ENCODE assay signal across 10 cellular contexts in the genomic region with DNA sequence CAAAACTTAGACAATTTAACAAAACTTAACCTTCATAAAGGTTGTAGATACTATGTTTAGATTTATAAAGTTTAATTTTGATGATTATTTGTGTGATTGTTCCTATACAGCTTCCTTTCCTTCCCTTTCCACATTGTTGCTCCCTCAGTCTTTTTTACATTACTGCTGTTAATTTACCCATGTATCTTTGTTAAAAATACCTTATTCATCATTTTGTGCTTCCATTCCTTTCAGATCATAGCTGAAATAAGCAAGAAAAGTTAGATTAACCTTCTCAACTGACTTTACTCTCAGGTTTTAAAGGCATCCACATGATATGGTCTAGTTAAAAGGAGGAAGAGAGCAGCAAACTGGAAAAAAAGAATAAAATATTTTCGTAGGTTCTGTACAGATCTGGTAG. TPM values are rescaled to one million over a fixed set of nuclear protein-coding genes. Genes with fewer than 3 reads are reported as not detected.
A peak's percentile ranks its signal among the peaks of the same experiment; 100 is the strongest.
DNase-seq lines count a peak whose midpoint lies in the region; ATAC-seq and TF ChIP-seq lines count a peak whose summit lies in the region.
"Had no signal": no experiment of that assay in that cellular context is flagged by ENCODE, and none has a peak within 500 bp of the region (broad histone marks: within the 10 kb centered on the region; RNA-seq: fewer than 3 reads in every experiment).

No MANE protein-coding gene starts in this region.

- peaks cover 40% of the 10 kb centered on the region for H3K4me1 Mint-ChIP-seq in MCF 10A (ENCODE audit: insufficient read depth, unreplicated experiment)
- H3K4me1 Mint-ChIP-seq in mesothelial cell of epicardium, result peaks cover 52% of the 10 kb centered on the region

- no peaks in the 10 kb centered on the region for H3K27me3 Mint-ChIP-seq in MCF 10A (ENCODE audit: insufficient read depth, unreplicated experiment)
- H3K27me3 Mint-ChIP-seq in mesothelial cell of epicardium (ENCODE audit: low read depth), result peaks cover 1% of the 10 kb centered on the region

- H3K4me3 ChIP-seq in HFF-Myc (replicated peaks; ENCODE audit: low read depth, low read length), result peak overlapping the region; percentile 91

- POLR2A ChIA-PET in MCF 10A (lab: Yijun Ruan, JAX), result interaction anchor here (0.9 to 13.9 kb wide), 20 partner anchors 8 to 264 kb away, joined by 3 to 178 read pairs (median 12); a partner anchor contains a TSS

- CTCF ChIA-PET in MCF 10A (lab: Yijun Ruan, JAX), result interaction anchor here (0.6 to 3.6 kb wide), 11 partner anchors 9 to 189 kb away, joined by 3 to 17 read pairs (median 3); no protein-coding TSS in a partner anchor

- peaks cover 19% of the 10 kb centered on the region for H3K36me3 Mint-ChIP-seq in MCF 10A (ENCODE audit: insufficient read depth, unreplicated experiment)
- H3K36me3 Mint-ChIP-seq in mesothelial cell of epicardium, result no peaks in the 10 kb centered on the region

- DNase-seq in HFF-Myc (ENCODE audit: extremely low read depth, low read depth) (no peak), MCF 10A (ENCODE audit: unreplicated experiment) (no peak), mesothelial cell of epicardium (ENCODE audit: low spot score in 2 of 2, unreplicated experiment in 2 of 2) (no peak), DMS153 treated with DMSO at 0.1 percent for 48 hours (lab: John Stamatoyannopoulos, UW; ENCODE audit: unreplicated experiment) (no peak)
- no peak for DNase-seq in effector CD4-positive, alpha-beta T cell
- DNase-seq in stimulated activated CD4-positive, alpha-beta T cell treated with anti-CD3 and anti-CD28 coated beads, Interleukin-2, amount 100 ng/mL, for 24 hours, result no peak
- DNase-seq: activated T-cell treated with anti-CD3 and anti-CD28 coated beads, Interleukin-2, amount 50 U/mL, for 24 hours had no signal

- no peak for ATAC-seq in GM19467 (IDR thresholded peaks at IDR 0.05; ENCODE audit: unreplicated experiment)
- ATAC-seq: HCT116 had no signal

- H3K4me3 Mint-ChIP-seq in MCF 10A (ENCODE audit: unreplicated experiment) (peak overlapping the region; percentile 42), mesothelial cell of epicardium (peak overlapping the region; percentile 91)

- no TSS peak for BruUV-seq in MCF 10A (replicated peaks; lab: Mats Ljungman, UMichigan)

- intact Hi-C loops in MCF 10A (cut with micrococcal nuclease), result no loop called here

- H3K27ac ChIP-seq in 22Rv1, result 0 out of 2 replicates have a peak overlapping the region, but pooled peaks have one; percentile 89

- TF ChIP-seq CTCF in 22Rv1 (IDR thresholded peaks at IDR 0.05) (no peak), HFF-Myc (IDR thresholded peaks at IDR 0.05; ENCODE audit: low read depth, low read length, missing control alignments) (no peak), MCF 10A (IDR thresholded peaks at IDR 0.05; ENCODE audit: unreplicated experiment) (no peak), mesothelial cell of epicardium (IDR thresholded peaks at IDR 0.05; ENCODE audit: unreplicated experiment) (no peak)

- H3K9me3 Mint-ChIP-seq in MCF 10A (ENCODE audit: unreplicated experiment) (no peaks in the 10 kb centered on the region), mesothelial cell of epicardium (no peaks in the 10 kb centered on the region)
- H3K9me3 Mint-ChIP-seq: activated T-cell treated with anti-CD3 and anti-CD28 coated beads, Interleukin-2, amount 50 U/mL, for 24 hours had no signal

- H3K27ac Mint-ChIP-seq in MCF 10A (ENCODE audit: low read depth, unreplicated experiment), result peak overlapping the region; percentile 97
- H3K27ac Mint-ChIP-seq in mesothelial cell of epicardium, result peak overlapping the region; percentile 78
- H3K27ac Mint-ChIP-seq: activated T-cell treated with anti-CD3 and anti-CD28 coated beads, Interleukin-2, amount 50 U/mL, for 24 hours had no signal

RNA-seq across cellular contexts. Expression of a gene that starts 2.0 kb away (rescaled TPM):
- total RNA-seq in MCF 10A (2022), result 97.4 and 106 TPM in 2 replicates
- total RNA-seq in mesothelial cell of epicardium, result 93.4 to 102 TPM (median 93.6 TPM) in 3 replicates

RNA-seq across cellular contexts. Expression of a gene that starts 58.3 kb away (rescaled TPM):
- total RNA-seq in MCF 10A (2022) (not detected in 2 replicates), mesothelial cell of epicardium (0.22 to 0.32 TPM (median 0.31 TPM) in 3 replicates)
